ENCODE assay signal across 6 cellular contexts in the genomic region with DNA sequence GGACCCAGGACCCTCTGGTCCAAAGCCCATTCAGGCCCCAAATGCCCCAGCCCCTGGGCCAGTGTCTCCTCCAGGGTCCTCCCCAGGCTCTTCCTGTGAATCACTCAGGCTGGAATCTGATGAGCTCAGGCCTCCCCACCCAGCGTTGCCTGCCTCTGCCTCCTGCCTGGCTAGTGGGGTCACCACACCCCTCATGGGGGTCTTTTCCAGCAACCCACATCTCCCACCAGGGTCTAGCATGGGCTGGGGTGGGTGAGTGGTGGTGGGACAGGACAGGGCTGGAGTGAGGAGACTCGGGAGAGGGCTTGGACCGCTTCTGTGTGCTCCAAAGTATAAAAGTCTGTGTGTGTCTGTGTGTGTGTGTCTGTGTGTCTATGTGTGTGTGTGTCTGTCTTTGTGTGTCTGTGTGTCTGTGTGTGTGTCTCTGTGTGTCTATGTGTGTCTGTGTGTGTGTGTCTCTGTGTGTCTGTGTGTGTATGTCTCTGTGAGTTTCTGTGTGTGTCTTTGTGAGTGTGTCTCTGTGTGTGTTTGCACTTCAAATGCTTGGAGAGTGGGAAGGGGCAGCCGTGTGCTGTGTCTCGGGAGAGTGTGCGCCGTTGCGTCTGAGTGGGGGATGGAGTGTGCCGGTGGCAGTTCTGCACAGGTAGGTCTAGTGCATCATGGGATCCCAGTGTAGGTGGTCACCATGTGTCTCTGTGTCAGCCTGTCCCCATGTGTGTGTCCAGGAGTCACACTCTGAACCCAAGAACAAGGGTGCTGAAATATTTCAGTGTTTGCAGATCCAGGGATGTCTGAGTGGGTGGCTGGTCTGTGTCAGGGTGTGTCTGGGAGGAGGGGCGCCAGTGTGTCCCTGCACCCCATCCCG. TPM values are rescaled to one million over a fixed set of nuclear protein-coding genes. Genes with fewer than 3 reads are reported as not detected.
DNase-seq lines count a peak whose midpoint lies in the region; ATAC-seq and TF ChIP-seq lines count a peak whose summit lies in the region.

No MANE protein-coding gene starts in this region.

- POLR2A ChIA-PET in CD8-positive, alpha-beta memory T cell (lab: Charles Lee), result interaction anchor here (0.5 to 1.8 kb wide), 5 partner anchors 10 to 929 kb away, joined by 3 to 10 read pairs (median 6); partner anchors contain the start of gene CD248

- H3F3A ChIP-seq in GM23338 (replicated peaks; ENCODE audit: low read depth), result no peaks in the 10 kb centered on the region

- H3K36me3 ChIP-seq in CD8-positive, alpha-beta memory T cell (ENCODE audit: insufficient read depth, low read length), result no peaks in the 10 kb centered on the region
- peaks cover 15% of the 10 kb centered on the region for H3K36me3 ChIP-seq in mesodermal cell (ENCODE audit: control insufficient read depth, insufficient read depth, low read length)
- H3K36me3 ChIP-seq in GM23338 (ENCODE audit: insufficient read depth), result no peaks in the 10 kb centered on the region

- H3K4me3 Mint-ChIP-seq in CD8-positive, alpha-beta memory T cell, result peak overlapping the region; percentile 6 to 70 (median 35)
- H3K4me3 Mint-ChIP-seq in activated T-helper 2 cell treated with anti-CD3 and anti-CD28 coated beads, Interferon-gamma antibody, Interleukin-2, Interleukin-4, amounts not matched to agents 10 μg/mL and 5 μg/mL and 100 μg/mL, durations not matched to agents 14 hours and 24 hours and 36 hours (ENCODE audit: low read depth), result no peak overlapping the region
- no peak overlapping the region; the same call in 2 of the 3 replicates for H3K4me3 Mint-ChIP-seq in GM23338

- no peaks in the 10 kb centered on the region for H3K9me3 Mint-ChIP-seq in CD8-positive, alpha-beta memory T cell
- no peaks in the 10 kb centered on the region for H3K9me3 Mint-ChIP-seq in activated T-helper 2 cell treated with anti-CD3 and anti-CD28 coated beads, Interferon-gamma antibody, Interleukin-2, Interleukin-4, amounts not matched to agents 10 μg/mL and 5 μg/mL and 100 μg/mL, durations not matched to agents 14 hours and 24 hours and 36 hours
- no peaks in the 10 kb centered on the region for H3K9me3 Mint-ChIP-seq in GM23338

- peaks cover 40% of the 10 kb centered on the region for H3K4me1 ChIP-seq in CD8-positive, alpha-beta memory T cell (ENCODE audit: insufficient read depth, low read length)
- peaks cover 47% of the 10 kb centered on the region for H3K4me1 ChIP-seq in mesodermal cell (ENCODE audit: control insufficient read depth, insufficient read depth, low read length, poor library complexity, severe bottlenecking)
- peaks cover 5% of the 10 kb centered on the region; the same call in 1 of the 2 replicates for H3K4me1 ChIP-seq in GM23338 (ENCODE audit: insufficient read depth)

- no peaks in the 10 kb centered on the region for H3K79me2 ChIP-seq in GM23338 (replicated peaks; ENCODE audit: insufficient read depth)

- TF ChIP-seq CTCF in GM23338 (conservative IDR thresholded peaks at IDR 0.05; ENCODE audit: low read depth in 2 of 2), result no peak

- H3K27ac ChIP-seq in CD8-positive, alpha-beta memory T cell (ENCODE audit: low read depth, low read length), result no peak overlapping the region
- H3K27ac ChIP-seq in mesodermal cell (ENCODE audit: low read depth, low read length, severe bottlenecking), result peak overlapping the region; percentile 85
- H3K27ac ChIP-seq in GM23338 (ENCODE audit: low read depth), result no peak overlapping the region

- no peaks in the 10 kb centered on the region for H3K9me3 ChIP-seq in CD8-positive, alpha-beta memory T cell (ENCODE audit: low read length)
- H3K9me3 ChIP-seq in mesodermal cell (ENCODE audit: control insufficient read depth, low read length), result no peaks in the 10 kb centered on the region

- 86 to 90% methylated on average over 9 to 10 of the region's 11 CpGs for WGBS in mesodermal cell (ENCODE audit: insufficient coverage in 2 of 2), 2 experiments

- no peaks in the 10 kb centered on the region for H3K9me2 ChIP-seq in GM23338 (ENCODE audit: insufficient read depth)

- CTCF ChIA-PET in CD8-positive, alpha-beta memory T cell (lab: Charles Lee), result interaction anchor here (1.1 to 4.0 kb wide), 3 partner anchors 10 to 58 kb away, joined by 3 to 47 read pairs (median 8); partner anchors contain the start of gene CD248

- H3K27me3 Mint-ChIP-seq in CD8-positive, alpha-beta memory T cell, result peaks cover 0 to 3% of the 10 kb centered on the region in 2 donors
- no peaks in the 10 kb centered on the region for H3K27me3 Mint-ChIP-seq in activated T-helper 2 cell treated with anti-CD3 and anti-CD28 coated beads, Interferon-gamma antibody, Interleukin-2, Interleukin-4, amounts not matched to agents 10 μg/mL and 5 μg/mL and 100 μg/mL, durations not matched to agents 14 hours and 24 hours and 36 hours (ENCODE audit: low read depth)
- H3K27me3 Mint-ChIP-seq in GM23338 (ENCODE audit: insufficient read depth, low read depth, poor library complexity), result peaks cover 21% of the 10 kb centered on the region

- H3K4me1 Mint-ChIP-seq in CD8-positive, alpha-beta memory T cell, result peaks cover 40 to 52% (median 40%) of the 10 kb centered on the region in 3 donors
- peaks cover 23% of the 10 kb centered on the region for H3K4me1 Mint-ChIP-seq in activated T-helper 2 cell treated with anti-CD3 and anti-CD28 coated beads, Interferon-gamma antibody, Interleukin-2, Interleukin-4, amounts not matched to agents 10 μg/mL and 5 μg/mL and 100 μg/mL, durations not matched to agents 14 hours and 24 hours and 36 hours (ENCODE audit: low read depth)
- peaks cover 21% of the 10 kb centered on the region for H3K4me1 Mint-ChIP-seq in GM23338

- peak overlapping the region; percentile 79 to 94 (median 92) for H3K27ac Mint-ChIP-seq in CD8-positive, alpha-beta memory T cell
- H3K27ac Mint-ChIP-seq in activated T-helper 2 cell treated with anti-CD3 and anti-CD28 coated beads, Interferon-gamma antibody, Interleukin-2, Interleukin-4, amounts not matched to agents 10 μg/mL and 5 μg/mL and 100 μg/mL, durations not matched to agents 14 hours and 24 hours and 36 hours, result peak overlapping the region; percentile 58
- H3K27ac Mint-ChIP-seq in GM23338, result no peak overlapping the region

- H3K4me2 ChIP-seq in GM23338, result no peak overlapping the region

- H2AFZ ChIP-seq in GM23338, result no peak overlapping the region

- no peak for DNase-seq in CD8-positive, alpha-beta memory T cell
- no peak for DNase-seq in activated T-helper 2 cell treated with anti-CD3 and anti-CD28 coated beads, Interferon-gamma antibody, Interleukin-2, Interleukin-4, amounts not matched to agents 10 μg/mL and 5 μg/mL and 100 μg/mL, durations not matched to agents 14 hours and 24 hours and 36 hours (ENCODE audit: low spot score)
- no peak for DNase-seq in NCI-H774 (lab: John Stamatoyannopoulos, UW)
- no peak for DNase-seq in GM23338 (ENCODE audit: low spot score)

- no peaks in the 10 kb centered on the region for H4K20me1 ChIP-seq in GM23338 (replicated peaks; ENCODE audit: insufficient read depth)

- H3K4me3 ChIP-seq in CD8-positive, alpha-beta memory T cell (ENCODE audit: low read length), result peak overlapping the region; percentile 2
- H3K4me3 ChIP-seq in mesodermal cell (ENCODE audit: extremely low read depth, insufficient read depth, low read length, poor library complexity, severe bottlenecking), result no peak overlapping the region
- H3K4me3 ChIP-seq in GM23338, result no peak overlapping the region

- intact Hi-C loops in activated T-helper 2 cell treated with anti-CD3 and anti-CD28 coated beads, Interferon-gamma antibody, Interleukin-2, Interleukin-4, amounts not matched to agents 10 μg/mL and 5 μg/mL and 100 μg/mL, durations not matched to agents 14 hours and 24 hours and 36 hours (cut with micrococcal nuclease), result loop anchor here (1.0 to 2.0 kb wide), 2 partner anchors 15 to 105 kb away; no protein-coding TSS in a partner anchor

- ATAC-seq in GM18868 (IDR thresholded peaks at IDR 0.05; ENCODE audit: unreplicated experiment), result no peak
- no peak for ATAC-seq in GM23338

- H3K27me3 ChIP-seq in CD8-positive, alpha-beta memory T cell (ENCODE audit: insufficient read depth, low read length, poor library complexity, severe bottlenecking), result no peaks in the 10 kb centered on the region
- H3K27me3 ChIP-seq in GM23338 (ENCODE audit: insufficient read depth), result no peaks in the 10 kb centered on the region

- H3K36me3 Mint-ChIP-seq in CD8-positive, alpha-beta memory T cell, result no peaks in the 10 kb centered on the region
- H3K36me3 Mint-ChIP-seq in activated T-helper 2 cell treated with anti-CD3 and anti-CD28 coated beads, Interferon-gamma antibody, Interleukin-2, Interleukin-4, amounts not matched to agents 10 μg/mL and 5 μg/mL and 100 μg/mL, durations not matched to agents 14 hours and 24 hours and 36 hours (ENCODE audit: low read depth), result no peaks in the 10 kb centered on the region
- H3K36me3 Mint-ChIP-seq in GM23338 (ENCODE audit: low read depth), result no peaks in the 10 kb centered on the region

RNA-seq across cellular contexts. Expression of gene RIN1, which starts 8.8 kb away (rescaled TPM):
- total RNA-seq in CD8-positive, alpha-beta memory T cell, result 1 to 10 TPM; 1.5 to 1.7 TPM
- 2.3 TPM for polyA plus RNA-seq in CD8-positive, alpha-beta memory T cell
- total RNA-seq in activated T-helper 2 cell treated with anti-CD3 and anti-CD28 coated beads, Interferon-gamma antibody, Interleukin-2, Interleukin-4, amounts not matched to agents 10 μg/mL and 5 μg/mL and 100 μg/mL, durations not matched to agents 14 hours and 24 hours and 36 hours, result 1.5 and 1.6 TPM in 2 replicates
- polyA plus RNA-seq in mesodermal cell (2013, experiment 1 of 2), result 11.6 TPM
- 8.9 TPM for polyA plus RNA-seq in mesodermal cell (2013, experiment 2 of 2)
- 3.7 and 8.2 TPM in 2 replicates for total RNA-seq in GM23338 (2014; rRNA removed; shearing (Covaris generic))
- polyA plus RNA-seq in GM23338 (2016; fragmentation: Nextera tagmentation; extraction: Ambion mirVana), result 1.9 and 2.5 TPM in 2 replicates

RNA-seq across cellular contexts. Expression of gene CD248, which starts 10.6 kb away (rescaled TPM):
- total RNA-seq in CD8-positive, alpha-beta memory T cell, result 1 to 10 TPM; 2.9 to 3.1 TPM
- polyA plus RNA-seq in CD8-positive, alpha-beta memory T cell, result 18.9 TPM
- not detected in 2 replicates for total RNA-seq in activated T-helper 2 cell treated with anti-CD3 and anti-CD28 coated beads, Interferon-gamma antibody, Interleukin-2, Interleukin-4, amounts not matched to agents 10 μg/mL and 5 μg/mL and 100 μg/mL, durations not matched to agents 14 hours and 24 hours and 36 hours
- 40.0 TPM for polyA plus RNA-seq in mesodermal cell (2013, experiment 1 of 2)
- polyA plus RNA-seq in mesodermal cell (2013, experiment 2 of 2), result 37.8 TPM
- total RNA-seq in GM23338 (2014; rRNA removed; shearing (Covaris generic)), result 2.0 and 3.8 TPM in 2 replicates
- polyA plus RNA-seq in GM23338 (2016; fragmentation: Nextera tagmentation; extraction: Ambion mirVana), result 2.4 and 2.7 TPM in 2 replicates

RNA-seq across cellular contexts. Expression of gene BRMS1, which starts 17.5 kb away (rescaled TPM):
- 10 to 100 TPM; 66.1 to 66.5 TPM for total RNA-seq in CD8-positive, alpha-beta memory T cell
- polyA plus RNA-seq in CD8-positive, alpha-beta memory T cell, result 76.4 TPM
- 45.1 and 46.0 TPM in 2 replicates for total RNA-seq in activated T-helper 2 cell treated with anti-CD3 and anti-CD28 coated beads, Interferon-gamma antibody, Interleukin-2, Interleukin-4, amounts not matched to agents 10 μg/mL and 5 μg/mL and 100 μg/mL, durations not matched to agents 14 hours and 24 hours and 36 hours
- 29.0 TPM for polyA plus RNA-seq in mesodermal cell (2013, experiment 1 of 2)
- 23.3 TPM for polyA plus RNA-seq in mesodermal cell (2013, experiment 2 of 2)
- 53.6 and 59.1 TPM in 2 replicates for total RNA-seq in GM23338 (2014; rRNA removed; shearing (Covaris generic))
- polyA plus RNA-seq in GM23338 (2016; fragmentation: Nextera tagmentation; extraction: Ambion mirVana), result 61.7 and 62.2 TPM in 2 replicates

RNA-seq across cellular contexts. Expression of gene B4GAT1, which starts 20.0 kb away (rescaled TPM):
- total RNA-seq in CD8-positive, alpha-beta memory T cell, result 10 to 100 TPM; 11.1 to 13.0 TPM
- polyA plus RNA-seq in CD8-positive, alpha-beta memory T cell, result 13.3 TPM
- total RNA-seq in activated T-helper 2 cell treated with anti-CD3 and anti-CD28 coated beads, Interferon-gamma antibody, Interleukin-2, Interleukin-4, amounts not matched to agents 10 μg/mL and 5 μg/mL and 100 μg/mL, durations not matched to agents 14 hours and 24 hours and 36 hours, result 10.5 and 11.0 TPM in 2 replicates
- polyA plus RNA-seq in mesodermal cell (2013, experiment 1 of 2), result 38.6 TPM
- polyA plus RNA-seq in mesodermal cell (2013, experiment 2 of 2), result 37.6 TPM
- 41.9 TPM in 2 replicates for total RNA-seq in GM23338 (2014; rRNA removed; shearing (Covaris generic))
- 23.5 and 26.7 TPM in 2 replicates for polyA plus RNA-seq in GM23338 (2016; fragmentation: Nextera tagmentation; extraction: Ambion mirVana)

RNA-seq across cellular contexts. Expression of gene TMEM151A, which starts 35.7 kb away (rescaled TPM):
- not detected for total RNA-seq in CD8-positive, alpha-beta memory T cell
- polyA plus RNA-seq in CD8-positive, alpha-beta memory T cell, result not detected
- total RNA-seq in activated T-helper 2 cell treated with anti-CD3 and anti-CD28 coated beads, Interferon-gamma antibody, Interleukin-2, Interleukin-4, amounts not matched to agents 10 μg/mL and 5 μg/mL and 100 μg/mL, durations not matched to agents 14 hours and 24 hours and 36 hours, result not detected in 2 replicates
- 0.26 TPM for polyA plus RNA-seq in mesodermal cell (2013, experiment 1 of 2)
- 0.30 TPM for polyA plus RNA-seq in mesodermal cell (2013, experiment 2 of 2)
- total RNA-seq in GM23338 (2014; rRNA removed; shearing (Covaris generic)), result 4.4 and 5.0 TPM in 2 replicates
- 1.0 and 1.2 TPM in 2 replicates for polyA plus RNA-seq in GM23338 (2016; fragmentation: Nextera tagmentation; extraction: Ambion mirVana)

Comparison
In these comparisons a context has a peak if more than half of its experiments do, and no peak if none do; other contexts are left out.
1. H3K4me3 Mint-ChIP-seq: peak in CD8-positive, alpha-beta memory T cell (7 of 7); none in activated T-helper 2 cell treated with anti-CD3 and anti-CD28 coated beads, Interferon-gamma antibody, Interleukin-2, Interleukin-4, amounts not matched to agents 10 μg/mL and 5 μg/mL and 100 μg/mL, durations not matched to agents 14 hours and 24 hours and 36 hours (single experiment) and GM23338 (single experiment).